8 cellular contexts compared by ENCODE assay signal in genomic region chr9:109192732-109193361, GRCh38. TPM values are rescaled to one million over a fixed set of nuclear protein-coding genes. Genes with fewer than 3 reads are reported as not detected.
DNase-seq lines count a peak whose midpoint lies in the region; ATAC-seq and TF ChIP-seq lines count a peak whose summit lies in the region.

No MANE protein-coding gene starts in this region.

- H3K4me1 Mint-ChIP-seq in H9: peaks cover 6 to 7% of the 10 kb centered on the region in 2 experiments; a peak in 3 of 4 replicates

- H3K4me1 ChIP-seq in H9 (ENCODE audit: insufficient read depth, low read length) (no peaks in the 10 kb centered on the region), hepatocyte (ENCODE audit: insufficient read depth) (no peaks in the 10 kb centered on the region)

- DNase-seq in AG09309 (ENCODE audit: low read depth) (no peak), H9 (peak; percentile 73), SK-N-DZ (ENCODE audit: low spot score) (peak; percentile 34), hepatocyte (ENCODE audit: low spot score) (peak; percentile 55), foreskin melanocyte (no peak), DMS153 treated with DMSO at 0.1 percent for 48 hours (lab: John Stamatoyannopoulos, UW; ENCODE audit: unreplicated experiment) (no peak)
- DNase-seq in effector CD8-positive, alpha-beta T cell (lab: John Stamatoyannopoulos, UW): no peak

- no peaks in the 10 kb centered on the region for H3K79me2 ChIP-seq in H9 (ENCODE audit: insufficient read depth, low read length)
- no peaks in the 10 kb centered on the region for H3K79me2 ChIP-seq in hepatocyte

- H2BK5ac ChIP-seq in H9 (ENCODE audit: insufficient read length, low read length): no peak overlapping the region

- H3K27me3 Mint-ChIP-seq in H9 (ENCODE audit: low read depth): peaks cover 5% of the 10 kb centered on the region

- no peak overlapping the region for H3K18ac ChIP-seq in H9 (ENCODE audit: insufficient read length, low read depth, low read length)

- no peaks in the 10 kb centered on the region for H3K79me1 ChIP-seq in H9 (ENCODE audit: insufficient read depth, low read depth, low read length, poor library complexity, severe bottlenecking)

- H3K14ac ChIP-seq in H9 (ENCODE audit: insufficient read depth, low read length): no peak overlapping the region

- H3K4me3 ChIP-seq in AG09309 (ENCODE audit: control insufficient read depth, low read depth, low read length) (no peak overlapping the region), hepatocyte (no peak overlapping the region)

- no peaks in the 10 kb centered on the region for H3K27me3 ChIP-seq in H9 (ENCODE audit: insufficient read depth, low read length)
- no peaks in the 10 kb centered on the region for H3K27me3 ChIP-seq in hepatocyte

- no peak overlapping the region for H3K56ac ChIP-seq in H9 (ENCODE audit: insufficient read length, low read depth, low read length)

- no peaks in the 10 kb centered on the region for H3K36me3 ChIP-seq in hepatocyte (replicated peaks; ENCODE audit: insufficient read depth, low read depth)

- H2BK20ac ChIP-seq in H9 (ENCODE audit: low read depth, low read length, poor library complexity, severe bottlenecking): no peak overlapping the region

- no peak overlapping the region for H4K8ac ChIP-seq in H9 (replicated peaks; ENCODE audit: insufficient read length, low read depth, low read length)

- H3T11ph ChIP-seq in H9 (ENCODE audit: low read length): no peak overlapping the region

- no peak overlapping the region for H2BK15ac ChIP-seq in H9 (ENCODE audit: low read depth, low read length)

- no peaks in the 10 kb centered on the region; a peak in 1 of 5 replicates for H3K9me3 Mint-ChIP-seq in H9

- H3K36me3 Mint-ChIP-seq in H9 (ENCODE audit: insufficient read depth in 1 of 3, low read depth in 3 of 3): no peaks in the 10 kb centered on the region

- no peak overlapping the region for H4K5ac ChIP-seq in H9 (ENCODE audit: insufficient read length, low read depth, low read length)

- no peaks in the 10 kb centered on the region for H3K23me2 ChIP-seq in H9 (ENCODE audit: insufficient read length, low read depth, low read length, poor library complexity, severe bottlenecking)

- no peaks in the 10 kb centered on the region for H4K20me1 ChIP-seq in H9 (ENCODE audit: control insufficient read depth, insufficient read depth, insufficient read length)
- H4K20me1 ChIP-seq in hepatocyte (ENCODE audit: insufficient read depth, poor library complexity, severe bottlenecking): no peaks in the 10 kb centered on the region

- H3K4me3 Mint-ChIP-seq in H9: no peak overlapping the region

- H2AK5ac ChIP-seq in H9 (ENCODE audit: insufficient read length, low read length): no peak overlapping the region

- H3K9me3 ChIP-seq in H9 (ENCODE audit: control insufficient read depth, low read depth, low read length) (no peaks in the 10 kb centered on the region), hepatocyte (ENCODE audit: low read depth) (no peaks in the 10 kb centered on the region)

- H3K9ac ChIP-seq in H9 (ENCODE audit: extremely low read depth, insufficient read length, low read length): no peak overlapping the region

- no peak overlapping the region for H3K27ac Mint-ChIP-seq in H9

- no CpG with 5 or more reads among the region's 7 CpGs for WGBS in H9 (ENCODE audit: extremely low coverage, insufficient read length, low lambda C conversion rate)
- 45% methylated on average over 7 of the region's 7 CpGs for WGBS in hepatocyte (ENCODE audit: low lambda C conversion rate, missing lambda C conversion rate)

- H3K23ac ChIP-seq in H9 (ENCODE audit: insufficient read length, low read depth, low read length): no peak overlapping the region

- H2BK12ac ChIP-seq in H9 (ENCODE audit: insufficient read length, low read depth, low read length): no peak overlapping the region

- H3K9me2 ChIP-seq in hepatocyte (replicated peaks; ENCODE audit: insufficient read depth): no peaks in the 10 kb centered on the region

- H3K4me2 ChIP-seq in H9 (ENCODE audit: insufficient read depth, insufficient read length, low read length) (no peak overlapping the region), hepatocyte (no peak overlapping the region)

- no peak overlapping the region for H3K4ac ChIP-seq in H9 (ENCODE audit: low read depth, low read length)

- H3K27ac ChIP-seq in H9 (ENCODE audit: insufficient read length, low read depth, low read length) (no peak overlapping the region), hepatocyte (no peak overlapping the region)

- no peak overlapping the region for H4K91ac ChIP-seq in H9 (ENCODE audit: insufficient read length, low read depth, low read length)

- TF ChIP-seq CTCF in AG09309 (IDR thresholded peaks at IDR 0.05; ENCODE audit: control insufficient read depth, insufficient read depth, low read depth, low read length, missing control alignments) (peak; percentile 54), H9 (conservative IDR thresholded peaks at IDR 0.05) (peak; percentile 87), hepatocyte (IDR thresholded peaks at IDR 0.05; ENCODE audit: poor library complexity) (peak; percentile 53)

- no peak overlapping the region for H2AFZ ChIP-seq in H9 (ENCODE audit: low read length)
- H2AFZ ChIP-seq in hepatocyte: no peak overlapping the region

- H2BK120ac ChIP-seq in H9 (ENCODE audit: low read depth, low read length, poor library complexity, severe bottlenecking): no peak overlapping the region

- no peak for ATAC-seq in GM21717 (IDR thresholded peaks at IDR 0.05; ENCODE audit: unreplicated experiment)

RNA-seq across cellular contexts. Expression of gene FRRS1L, which starts 25.8 kb away (rescaled TPM):
- total RNA-seq in H9 (2021): 3.3 and 3.5 TPM in 2 replicates
- polyA plus RNA-seq in SK-N-DZ (2014; cell fraction: cytosol; rRNA removed): 0.24 and 0.45 TPM in 2 replicates
- 0.18 and 0.20 TPM in 2 replicates for polyA plus RNA-seq in SK-N-DZ (2014; cell fraction: nucleus; rRNA removed)
- 4.4 and 5.0 TPM in 2 replicates for total RNA-seq in hepatocyte
- 2.0 and 2.6 TPM in 2 replicates for polyA plus RNA-seq in hepatocyte

Comparison
In these comparisons a context has a peak if more than half of its experiments do, and no peak if none do; other contexts are left out.
1. DNase-seq: peak in H9 (single experiment), SK-N-DZ (single experiment) and hepatocyte (single experiment); none in AG09309 (single experiment), foreskin melanocyte (single experiment), DMS153 treated with DMSO at 0.1 percent for 48 hours (single experiment) and effector CD8-positive, alpha-beta T cell (single experiment).
2. Peak in every context shown above with its lines, with median percentiles within 50 percentile points of each other: CTCF ChIP-seq.